Comparison of ENCODE assay signal across 9 cellular contexts in the genomic region with DNA sequence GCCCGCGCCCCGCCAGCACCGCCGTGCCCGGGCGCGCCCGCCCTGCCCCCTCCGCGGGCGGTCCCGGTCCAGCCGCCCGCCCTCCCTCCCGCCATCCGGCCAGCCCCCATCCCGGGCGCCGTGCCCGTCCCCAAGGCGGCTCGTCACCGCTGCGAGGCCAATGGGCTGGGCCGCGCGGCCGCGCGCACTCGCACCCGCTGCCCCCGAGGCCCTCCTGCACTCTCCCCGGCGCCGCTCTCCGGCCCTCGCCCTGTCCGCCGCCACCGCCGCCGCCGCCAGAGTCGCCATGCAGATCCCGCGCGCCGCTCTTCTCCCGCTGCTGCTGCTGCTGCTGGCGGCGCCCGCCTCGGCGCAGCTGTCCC. TPM values are rescaled to one million over a fixed set of nuclear protein-coding genes. Genes with fewer than 3 reads are reported as not detected.
DNase-seq lines count a peak whose midpoint lies in the region; ATAC-seq lines count a peak whose summit lies in the region.
"Had no signal": no experiment of that assay in that cellular context is flagged by ENCODE, and none has a peak within 500 bp of the region (broad histone marks: within the 10 kb centered on the region; RNA-seq: fewer than 3 reads in every experiment).

A gene (plus strand): TSS at position 187 of the 362 bp plus-strand sequence. CDS start 100 bp downstream, at position 287.

- intact Hi-C loops in cardiac septum (cut with DNase I) = loop anchor here (5.0 kb wide), 1 partner anchor 41 kb away; no protein-coding TSS in a partner anchor

- peak; percentile 17 for DNase-seq in stimulated activated CD4-positive, alpha-beta T cell treated with anti-CD3 and anti-CD28 coated beads, Interleukin-15, amount 100 ng/mL, for 24 hours
- no peak for DNase-seq in stimulated activated CD4-positive, alpha-beta T cell treated with anti-CD3 and anti-CD28 coated beads, Interleukin-1b, Interleukin-23, amount 100 ng/mL, for 48 hours
- DNase-seq in amniotic epithelial cell (ENCODE audit: low read depth) (peak; percentile 52), cardiac septum (ENCODE audit: low spot score) (peak; percentile 88), occipital lobe (lab: John Stamatoyannopoulos, UW) (peak; percentile 71)

- ATAC-seq in GM21526 (IDR thresholded peaks at IDR 0.05; ENCODE audit: low FRiP score, unreplicated experiment) (no peak), GM19324 (IDR thresholded peaks at IDR 0.05; ENCODE audit: low FRiP score, unreplicated experiment) (no peak), HG03108 (IDR thresholded peaks at IDR 0.05; ENCODE audit: unreplicated experiment) (no peak)
- ATAC-seq: GM12878 had no signal

RNA-seq across cellular contexts. Expression of the gene that starts here (rescaled TPM):
- total RNA-seq in cardiac septum (104 TPM), occipital lobe (58.5 TPM)
- total RNA-seq: GM12878 had no signal
